In the genomic region with DNA sequence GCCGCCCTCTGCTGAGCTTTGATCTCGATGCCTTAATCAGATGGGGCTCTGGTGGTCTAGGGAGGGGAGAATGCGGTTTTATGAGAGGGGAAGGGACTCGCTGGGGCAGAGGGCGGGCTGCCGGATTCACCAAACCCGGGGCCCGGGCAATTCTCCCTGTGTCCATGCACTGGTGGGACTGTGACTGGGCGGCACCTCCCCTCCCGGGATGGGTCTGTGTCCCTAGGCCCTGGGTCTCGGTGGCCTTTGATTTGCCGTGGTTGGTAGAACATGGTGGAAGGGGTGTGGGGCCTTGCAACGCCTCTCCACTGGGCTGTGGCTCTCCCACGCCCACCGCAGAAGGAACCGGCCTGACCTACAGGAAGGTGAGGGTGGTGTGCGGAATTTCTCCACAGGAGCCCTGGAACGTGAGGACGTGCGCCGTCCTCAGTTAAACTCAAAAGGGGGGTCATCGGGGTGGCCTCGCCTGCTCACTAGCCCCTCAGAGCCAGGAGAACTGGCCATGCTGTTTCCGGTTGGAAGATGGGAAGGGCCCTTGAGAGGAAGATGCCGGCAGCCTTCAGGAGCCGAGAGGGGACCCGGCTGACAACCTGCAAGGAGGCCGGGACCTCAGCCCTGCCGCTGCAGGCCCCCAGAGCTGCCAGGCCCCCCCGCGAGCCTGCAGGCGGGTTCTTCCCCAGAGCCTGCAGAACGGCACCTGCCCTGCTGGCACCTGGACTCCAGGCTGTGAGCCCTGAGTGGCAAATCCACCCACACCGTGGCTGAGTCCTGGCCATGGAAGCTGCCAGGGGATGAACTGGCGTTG, we compare ENCODE assay signal across 1 cellular context.
TF ChIP-seq lines count a peak whose summit lies in the region.

No MANE protein-coding gene starts in this region.

TF ChIP-seq in WTC11, 78 proteins besides CTCF, POLR2A, EP300 and RAD21:
- TF ChIP-seq ZNF317 (CRISPR knock-in tag; IDR thresholded peaks at IDR 0.05; ENCODE audit: borderline replicate concordance, low read depth) (no peak), SMAD3 (CRISPR knock-in tag; IDR thresholded peaks at IDR 0.05; ENCODE audit: borderline replicate concordance) (no peak), MXD4 (CRISPR knock-in tag; IDR thresholded peaks at IDR 0.05; ENCODE audit: borderline replicate concordance) (no peak), KAT7 (CRISPR knock-in tag; IDR thresholded peaks at IDR 0.05; ENCODE audit: borderline replicate concordance) (no peak), ZNF416 (CRISPR knock-in tag; IDR thresholded peaks at IDR 0.05) (no peak), RORB (CRISPR knock-in tag; IDR thresholded peaks at IDR 0.05) (no peak), ZNF263 (CRISPR knock-in tag; IDR thresholded peaks at IDR 0.05; ENCODE audit: low read depth) (no peak), IRF2 (CRISPR knock-in tag; IDR thresholded peaks at IDR 0.05; ENCODE audit: borderline replicate concordance, low read depth) (no peak), ZNF232 (CRISPR knock-in tag; IDR thresholded peaks at IDR 0.05) (no peak), ZNF138 (CRISPR knock-in tag; conservative IDR thresholded peaks at IDR 0.05) (no peak), ERG (CRISPR knock-in tag; IDR thresholded peaks at IDR 0.05) (no peak), CREM (CRISPR knock-in tag; IDR thresholded peaks at IDR 0.05) (no peak), ZBTB43 (CRISPR knock-in tag; IDR thresholded peaks at IDR 0.05) (no peak), CREB1 (CRISPR knock-in tag; IDR thresholded peaks at IDR 0.05) (no peak), SP1 (CRISPR knock-in tag; conservative IDR thresholded peaks at IDR 0.05) (no peak)
- TF ChIP-seq, protein P1, sequence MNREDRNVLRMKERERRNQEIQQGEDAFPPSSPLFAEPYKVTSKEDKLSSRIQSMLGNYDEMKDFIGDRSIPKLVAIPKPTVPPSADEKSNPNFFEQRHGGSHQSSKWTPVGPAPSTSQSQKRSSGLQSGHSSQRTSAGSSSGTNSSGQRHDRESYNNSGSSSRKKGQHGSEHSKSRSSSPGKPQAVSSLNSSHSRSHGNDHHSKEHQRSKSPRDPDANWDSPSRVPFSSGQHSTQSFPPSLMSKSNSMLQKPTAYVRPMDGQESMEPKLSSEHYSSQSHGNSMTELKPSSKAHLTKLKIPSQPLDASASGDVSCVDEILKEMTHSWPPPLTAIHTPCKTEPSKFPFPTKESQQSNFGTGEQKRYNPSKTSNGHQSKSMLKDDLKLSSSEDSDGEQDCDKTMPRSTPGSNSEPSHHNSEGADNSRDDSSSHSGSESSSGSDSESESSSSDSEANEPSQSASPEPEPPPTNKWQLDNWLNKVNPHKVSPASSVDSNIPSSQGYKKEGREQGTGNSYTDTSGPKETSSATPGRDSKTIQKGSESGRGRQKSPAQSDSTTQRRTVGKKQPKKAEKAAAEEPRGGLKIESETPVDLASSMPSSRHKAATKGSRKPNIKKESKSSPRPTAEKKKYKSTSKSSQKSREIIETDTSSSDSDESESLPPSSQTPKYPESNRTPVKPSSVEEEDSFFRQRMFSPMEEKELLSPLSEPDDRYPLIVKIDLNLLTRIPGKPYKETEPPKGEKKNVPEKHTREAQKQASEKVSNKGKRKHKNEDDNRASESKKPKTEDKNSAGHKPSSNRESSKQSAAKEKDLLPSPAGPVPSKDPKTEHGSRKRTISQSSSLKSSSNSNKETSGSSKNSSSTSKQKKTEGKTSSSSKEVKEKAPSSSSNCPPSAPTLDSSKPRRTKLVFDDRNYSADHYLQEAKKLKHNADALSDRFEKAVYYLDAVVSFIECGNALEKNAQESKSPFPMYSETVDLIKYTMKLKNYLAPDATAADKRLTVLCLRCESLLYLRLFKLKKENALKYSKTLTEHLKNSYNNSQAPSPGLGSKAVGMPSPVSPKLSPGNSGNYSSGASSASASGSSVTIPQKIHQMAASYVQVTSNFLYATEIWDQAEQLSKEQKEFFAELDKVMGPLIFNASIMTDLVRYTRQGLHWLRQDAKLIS (CRISPR knock-in tag; IDR thresholded peaks at IDR 0.05; ENCODE audit: borderline replicate concordance), result no peak
